ENCODE assay signal across 12 cellular contexts in the genomic region with DNA sequence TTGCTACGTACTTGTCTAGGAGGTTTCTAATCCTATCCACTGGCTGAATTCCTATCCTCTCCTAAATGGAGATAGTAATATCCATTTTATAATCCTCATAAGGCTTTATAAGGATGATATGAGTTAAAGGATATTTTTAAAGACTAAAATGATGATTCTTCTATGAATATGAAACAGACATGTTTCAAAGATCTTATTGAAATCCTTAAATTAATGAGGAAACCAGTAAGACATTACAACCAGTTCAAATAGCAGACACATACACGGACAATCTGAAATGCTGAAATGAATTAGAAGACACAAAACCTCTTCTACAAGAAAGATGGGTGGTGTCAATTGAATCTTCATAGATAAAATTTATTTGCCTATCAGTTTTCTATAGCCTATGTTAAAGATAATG.
"Had no signal": no experiment of that assay in that cellular context is flagged by ENCODE, and none has a peak within 500 bp of the region (broad histone marks: within the 10 kb centered on the region; RNA-seq: fewer than 3 reads in every experiment).

No MANE protein-coding gene starts in this region.

- ATAC-seq: activated CD4-positive, CD25-positive, alpha-beta regulatory T cell treated with anti-CD3 and anti-CD28 coated beads, Interleukin-2, amount 50 U/mL, for 24 hours; activated CD8-positive, alpha-beta memory T cell treated with anti-CD3 and anti-CD28 coated beads, Interleukin-2, amount 10 ng/mL, durations not matched to agents 7 days and 5 days; T-helper 17 cell had no signal

- DNase-seq: activated CD8-positive, alpha-beta memory T cell treated with anti-CD3 and anti-CD28 coated beads, Interleukin-2, amount 10 ng/mL, durations not matched to agents 7 days and 5 days; activated effector memory CD4-positive, alpha-beta T cell treated with Interleukin-2 at 50 U/mL for 16 hours; activated T-cell treated with anti-CD3 and anti-CD28 coated beads, Interleukin-2, amount 50 U/mL, for 24 hours; amniotic stem cell; stimulated activated CD4-positive, alpha-beta T cell treated with anti-CD3 and anti-CD28 coated beads, Interleukin-4, amount 100 ng/mL, for 4 hours; T-helper 17 cell; tibial artery had no signal

- FAIRE-seq: endometrium had no signal

- H3K4me1 ChIP-seq: tibial artery had no signal

- H3K9me3 ChIP-seq: esophagus muscularis mucosa, tibial artery had no signal

- H3K4me1 Mint-ChIP-seq: activated CD8-positive, alpha-beta memory T cell treated with anti-CD3 and anti-CD28 coated beads, Interleukin-2, amount 10 ng/mL, durations not matched to agents 7 days and 5 days had no signal

- H3K9ac ChIP-seq: parathyroid adenoma had no signal

- H3K9me3 Mint-ChIP-seq: activated naive CD4-positive, alpha-beta T cell treated with anti-CD3 and anti-CD28 coated beads, Interleukin-2, amount 50 U/mL, for 24 hours had no signal

- H3K27ac ChIP-seq: esophagus muscularis mucosa, parathyroid adenoma, tibial artery had no signal

- H3K4me3 ChIP-seq: esophagus muscularis mucosa, tibial artery had no signal

- H3K27me3 ChIP-seq: esophagus muscularis mucosa, tibial artery had no signal

- H3K27ac Mint-ChIP-seq: activated CD8-positive, alpha-beta memory T cell treated with anti-CD3 and anti-CD28 coated beads, Interleukin-2, amount 10 ng/mL, durations not matched to agents 7 days and 5 days; activated naive CD4-positive, alpha-beta T cell treated with anti-CD3 and anti-CD28 coated beads, Interleukin-2, amount 50 U/mL, for 24 hours; activated T-cell treated with anti-CD3 and anti-CD28 coated beads, Interleukin-2, amount 50 U/mL, for 24 hours; T-helper 17 cell had no signal

- H3K4me3 Mint-ChIP-seq: activated CD8-positive, alpha-beta memory T cell treated with anti-CD3 and anti-CD28 coated beads, Interleukin-2, amount 10 ng/mL, durations not matched to agents 7 days and 5 days; activated naive CD4-positive, alpha-beta T cell treated with anti-CD3 and anti-CD28 coated beads, Interleukin-2, amount 50 U/mL, for 24 hours; activated T-cell treated with anti-CD3 and anti-CD28 coated beads, Interleukin-2, amount 50 U/mL, for 24 hours; T-helper 17 cell had no signal

- H3K36me3 ChIP-seq: esophagus muscularis mucosa, tibial artery had no signal

- H3K27me3 Mint-ChIP-seq: activated CD8-positive, alpha-beta memory T cell treated with anti-CD3 and anti-CD28 coated beads, Interleukin-2, amount 10 ng/mL, durations not matched to agents 7 days and 5 days; activated naive CD4-positive, alpha-beta T cell treated with anti-CD3 and anti-CD28 coated beads, Interleukin-2, amount 50 U/mL, for 24 hours; activated T-cell treated with anti-CD3 and anti-CD28 coated beads, Interleukin-2, amount 50 U/mL, for 24 hours; T-helper 17 cell had no signal
